28 cellular contexts compared by ENCODE assay signal in genomic region chr20:55597526-55597925, GRCh38.
"Had no signal": no experiment of that assay in that cellular context is flagged by ENCODE, and none has a peak within 500 bp of the region (broad histone marks: within the 10 kb centered on the region; RNA-seq: fewer than 3 reads in every experiment).

No MANE protein-coding gene starts in this region.

- H3K4me3 Mint-ChIP-seq: naive thymus-derived CD4-positive, alpha-beta T cell; natural killer cell; nephron; neural progenitor cell; stimulated activated memory B cell treated with anti-CD40 and anti-IgM and Interleukin-4, amounts not matched to agents 10 μg/mL and 1 μg/mL and 100 μg/mL, for 72 hours; stimulated activated naive CD8-positive, alpha-beta T cell treated with anti-CD3 and anti-CD28 coated beads, Interleukin-15, amount 100 ng/mL, for 72 hours had no signal

- H3K27me3 Mint-ChIP-seq: naive thymus-derived CD4-positive, alpha-beta T cell; progenitor cell of endocrine pancreas; stimulated activated memory B cell treated with anti-CD40 and anti-IgM and Interleukin-4, amounts not matched to agents 10 μg/mL and 1 μg/mL and 100 μg/mL, for 72 hours; stimulated activated naive CD8-positive, alpha-beta T cell treated with anti-CD3 and anti-CD28 coated beads, Interleukin-15, amount 100 ng/mL, for 72 hours had no signal

- H3K36me3 ChIP-seq: neural progenitor cell, ovary, right lobe of liver, sigmoid colon, thoracic aorta, thyroid gland, tibial nerve, upper lobe of left lung, vagina had no signal

- H3K4me1 ChIP-seq: neural progenitor cell, parathyroid adenoma, psoas muscle, right lobe of liver, sigmoid colon, thyroid gland, upper lobe of left lung, vagina had no signal

- H3K4me3 ChIP-seq: neural progenitor cell, ovary, psoas muscle, right lobe of liver, sigmoid colon, thoracic aorta, thyroid gland, tibial nerve, upper lobe of left lung, vagina had no signal

- H3K36me3 Mint-ChIP-seq: naive thymus-derived CD4-positive, alpha-beta T cell; natural killer cell; neural progenitor cell; stimulated activated memory B cell treated with anti-CD40 and anti-IgM and Interleukin-4, amounts not matched to agents 10 μg/mL and 1 μg/mL and 100 μg/mL, for 72 hours had no signal

- H3K27ac Mint-ChIP-seq: naive thymus-derived CD4-positive, alpha-beta T cell; natural killer cell; neural progenitor cell; progenitor cell of endocrine pancreas; stimulated activated memory B cell treated with anti-CD40 and anti-IgM and Interleukin-4, amounts not matched to agents 10 μg/mL and 1 μg/mL and 100 μg/mL, for 72 hours; stimulated activated naive CD8-positive, alpha-beta T cell treated with anti-CD3 and anti-CD28 coated beads, Interleukin-15, amount 100 ng/mL, for 72 hours had no signal

- DNase-seq: naive thymus-derived CD4-positive, alpha-beta T cell; natural killer cell; occipital lobe; ovary; posterior cingulate gyrus; psoas muscle; right cardiac atrium; right lobe of liver; sigmoid colon; small intestine; stimulated activated CD4-positive, alpha-beta T cell treated with anti-CD3 and anti-CD28 coated beads, Interleukin-15, amount 100 ng/mL, for 24 hours; stimulated activated CD4-positive, alpha-beta T cell treated with anti-CD3 and anti-CD28 coated beads, Interleukin-2, amount 100 ng/mL, for 24 hours; stimulated activated CD4-positive, alpha-beta T cell treated with anti-CD3 and anti-CD28 coated beads, Interleukin-2, amount 100 ng/mL, for 48 hours; stimulated activated CD4-positive, alpha-beta T cell treated with anti-CD3 and anti-CD28 coated beads, Interleukin-4, amount 100 ng/mL, for 4 hours; stimulated activated CD8-positive, alpha-beta memory T cell treated with anti-CD3 and anti-CD28 coated beads, Interleukin-4, amount 100 ng/mL, for 48 hours; stimulated activated naive CD4-positive, alpha-beta T cell; stimulated activated naive CD8-positive, alpha-beta T cell treated with anti-CD3 and anti-CD28 coated beads, Interleukin-15, amount 100 ng/mL, for 72 hours; stimulated activated naive CD8-positive, alpha-beta T cell treated with anti-CD3 and anti-CD28 coated beads, Interleukin-15, Interleukin-2, amounts not matched to agents 100 U/mL and 50 U/mL, for 24 hours; thyroid gland; upper lobe of left lung had no signal

- ATAC-seq: naive thymus-derived CD4-positive, alpha-beta T cell; natural killer cell; psoas muscle; right cardiac atrium; right lobe of liver; stimulated activated memory B cell treated with anti-CD40 and anti-IgM and Interleukin-4, amounts not matched to agents 10 μg/mL and 1 μg/mL and 100 μg/mL, for 72 hours; stimulated activated naive CD8-positive, alpha-beta T cell treated with anti-CD3 and anti-CD28 coated beads, Interleukin-15, amount 100 ng/mL, for 72 hours; stimulated activated naive CD8-positive, alpha-beta T cell treated with anti-CD3 and anti-CD28 coated beads, Interleukin-15, Interleukin-2, amounts not matched to agents 100 U/mL and 50 U/mL, for 24 hours had no signal

- H3K27me3 ChIP-seq: neural progenitor cell, ovary, right lobe of liver, sigmoid colon, thyroid gland, tibial nerve, upper lobe of left lung, vagina had no signal

- H3K27ac ChIP-seq: neural progenitor cell, ovary, parathyroid adenoma, psoas muscle, right lobe of liver, sigmoid colon, thoracic aorta, thyroid gland, tibial nerve, upper lobe of left lung, vagina had no signal

- H3K4me1 Mint-ChIP-seq: naive thymus-derived CD4-positive, alpha-beta T cell; natural killer cell; neural progenitor cell; stimulated activated memory B cell treated with anti-CD40 and anti-IgM and Interleukin-4, amounts not matched to agents 10 μg/mL and 1 μg/mL and 100 μg/mL, for 72 hours; stimulated activated naive CD8-positive, alpha-beta T cell treated with anti-CD3 and anti-CD28 coated beads, Interleukin-15, amount 100 ng/mL, for 72 hours had no signal

- H3K9me3 ChIP-seq: ovary, psoas muscle, right lobe of liver, sigmoid colon, thoracic aorta, thyroid gland, tibial nerve, upper lobe of left lung, vagina had no signal
